Comparison of ENCODE assay signal across 8 cellular contexts in the genomic region with DNA sequence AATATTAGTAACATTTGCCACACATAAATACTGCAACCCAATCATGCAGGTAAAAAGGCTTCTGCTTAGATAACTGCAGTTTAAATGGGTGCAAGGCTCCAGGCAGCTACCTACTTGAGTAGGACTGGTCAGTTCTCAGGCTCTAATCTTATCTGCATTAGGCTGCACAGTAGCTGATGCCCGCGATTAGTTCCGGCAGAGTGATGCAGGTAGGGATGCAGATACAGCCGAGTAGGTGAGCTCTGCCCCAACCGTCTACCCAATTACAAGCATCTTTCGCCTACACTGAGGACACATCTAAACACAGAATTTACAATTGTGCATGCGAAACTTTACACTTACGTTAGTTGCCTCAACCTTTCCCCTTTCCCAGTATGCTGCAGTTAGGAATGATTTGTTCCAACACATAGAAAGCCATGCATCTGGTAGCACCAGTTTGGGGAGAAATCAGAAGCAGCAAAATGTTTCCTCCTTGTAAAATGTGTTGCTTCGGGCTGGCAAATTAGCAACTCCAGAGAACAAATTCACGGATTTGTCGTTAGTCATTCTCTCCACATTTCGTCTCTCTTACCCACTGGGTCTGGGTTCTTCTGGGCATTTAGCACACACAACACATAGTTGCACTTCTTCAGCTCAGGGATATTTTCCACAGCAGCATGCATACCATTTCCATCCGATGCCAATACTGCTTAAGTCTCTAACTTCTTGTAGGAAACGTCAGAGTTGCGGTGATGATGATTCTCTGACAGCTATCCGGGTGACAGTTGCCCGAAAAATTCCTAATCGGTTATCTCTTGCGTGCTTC. TPM values are rescaled to one million over a fixed set of nuclear protein-coding genes. Genes with fewer than 3 reads are reported as not detected.
DNase-seq lines count a peak whose midpoint lies in the region; ATAC-seq, FAIRE-seq and TF ChIP-seq lines count a peak whose summit lies in the region.

No MANE protein-coding gene starts in this region.

- H4K20me1 ChIP-seq in astrocyte (ENCODE audit: insufficient read depth, low read length) = no peaks in the 10 kb centered on the region

- H2AFZ ChIP-seq in astrocyte (ENCODE audit: low read depth, low read length) = peak overlapping the region; percentile 85

- no peaks in the 10 kb centered on the region for H3K9me3 ChIP-seq in astrocyte (ENCODE audit: insufficient read depth, low read depth, low read length)
- H3K9me3 ChIP-seq in iPS-18c (ENCODE audit: control insufficient read depth, insufficient read depth, low read length) = no peaks in the 10 kb centered on the region
- no peaks in the 10 kb centered on the region for H3K9me3 ChIP-seq in thoracic aorta

- H3K9ac ChIP-seq in astrocyte (ENCODE audit: low read length) = peak overlapping the region; percentile 91

- H3K36me3 ChIP-seq in astrocyte (ENCODE audit: insufficient read depth, low read length) = no peaks in the 10 kb centered on the region
- no peaks in the 10 kb centered on the region for H3K36me3 ChIP-seq in thoracic aorta

- peak; percentile 15 for DNase-seq in DMS53 (lab: John Stamatoyannopoulos, UW)
- DNase-seq in DMS53 treated with DMSO at 0.1 percent for 48 hours (lab: John Stamatoyannopoulos, UW; ENCODE audit: unreplicated experiment) = no peak
- DNase-seq in astrocyte (ENCODE audit: low read depth) = peak; percentile 13
- DNase-seq in thoracic aorta (ENCODE audit: low spot score) = no peak
- no peak for DNase-seq in NCI-H446 treated with DMSO at 0.1 percent for 48 hours (lab: John Stamatoyannopoulos, UW)
- no peak for DNase-seq in NCI-H1436 (lab: John Stamatoyannopoulos, UW)

- peaks cover 4% of the 10 kb centered on the region for H3K4me1 Mint-ChIP-seq in astrocyte (ENCODE audit: low read depth, unreplicated experiment)

- H3K4me2 ChIP-seq in astrocyte (ENCODE audit: low read length) = peak overlapping the region; percentile 98

- ATAC-seq in HG02884 (IDR thresholded peaks at IDR 0.05; ENCODE audit: unreplicated experiment) = peak; percentile 5
- ATAC-seq in thoracic aorta (ENCODE audit: insufficient number of reproducible peaks, low FRiP score, low read depth) = no peak

- H3K4me3 Mint-ChIP-seq in astrocyte (ENCODE audit: unreplicated experiment) = no peak overlapping the region

- TF ChIP-seq CTCF in astrocyte (IDR thresholded peaks at IDR 0.05; ENCODE audit: insufficient read depth, low read depth, low read length) (no peak), thoracic aorta (IDR thresholded peaks at IDR 0.05) (no peak)

- H3K27ac ChIP-seq in astrocyte (ENCODE audit: low read depth, low read length) (peak overlapping the region; percentile 65), thoracic aorta (peak overlapping the region; percentile 62 to 93)

- H3K27ac Mint-ChIP-seq in astrocyte (ENCODE audit: unreplicated experiment) = no peak overlapping the region

- H3K79me2 ChIP-seq in astrocyte (ENCODE audit: insufficient read depth, low read length) = peaks cover 11% of the 10 kb centered on the region

- FAIRE-seq in astrocyte (lab: Jason Lieb, UNC) = no peak

- H3K27me3 ChIP-seq in astrocyte (ENCODE audit: insufficient read depth, low read length) (no peaks in the 10 kb centered on the region), thoracic aorta (replicated peaks; ENCODE audit: insufficient read depth) (no peaks in the 10 kb centered on the region)

- H3K4me1 ChIP-seq in astrocyte (ENCODE audit: insufficient read depth, low read length) (peaks cover 7% of the 10 kb centered on the region), thoracic aorta (ENCODE audit: control insufficient read depth in 1 of 2, low read depth in 2 of 2) (peaks cover 6 to 23% of the 10 kb centered on the region in 2 donors)

- peaks cover 1% of the 10 kb centered on the region for H3K27me3 Mint-ChIP-seq in astrocyte (ENCODE audit: low read depth, unreplicated experiment)

- no peaks in the 10 kb centered on the region for H3K9me3 Mint-ChIP-seq in astrocyte (ENCODE audit: unreplicated experiment)

- H3K36me3 Mint-ChIP-seq in astrocyte (ENCODE audit: low read depth, unreplicated experiment) = no peaks in the 10 kb centered on the region

- peak overlapping the region; percentile 93 for H3K4me3 ChIP-seq in astrocyte (ENCODE audit: insufficient read depth, low read depth, low read length)
- H3K4me3 ChIP-seq in iPS-18c (ENCODE audit: insufficient read depth, low read depth, low read length) = peak overlapping the region; percentile 83
- peak overlapping the region; percentile 92 for H3K4me3 ChIP-seq in thoracic aorta

RNA-seq across cellular contexts. Expression of a gene that starts 0.5 kb away (rescaled TPM):
- 10.3 and 10.4 TPM in 2 replicates for total RNA-seq in astrocyte
- 10 to 100 TPM; 12.3 to 15.3 TPM for total RNA-seq in thoracic aorta

Comparison
In these comparisons a context has a peak if more than half of its experiments do, and no peak if none do; other contexts are left out.
1. DNase-seq: peak in DMS53 (single experiment) and astrocyte (single experiment); none in DMS53 treated with DMSO at 0.1 percent for 48 hours (single experiment), thoracic aorta (single experiment), NCI-H446 treated with DMSO at 0.1 percent for 48 hours (single experiment) and NCI-H1436 (single experiment).
2. Peak in every context shown above with its lines, with median percentiles within 50 percentile points of each other: H3K4me3 ChIP-seq.